Comparison of ENCODE assay signal across 9 cellular contexts in the genomic region with DNA sequence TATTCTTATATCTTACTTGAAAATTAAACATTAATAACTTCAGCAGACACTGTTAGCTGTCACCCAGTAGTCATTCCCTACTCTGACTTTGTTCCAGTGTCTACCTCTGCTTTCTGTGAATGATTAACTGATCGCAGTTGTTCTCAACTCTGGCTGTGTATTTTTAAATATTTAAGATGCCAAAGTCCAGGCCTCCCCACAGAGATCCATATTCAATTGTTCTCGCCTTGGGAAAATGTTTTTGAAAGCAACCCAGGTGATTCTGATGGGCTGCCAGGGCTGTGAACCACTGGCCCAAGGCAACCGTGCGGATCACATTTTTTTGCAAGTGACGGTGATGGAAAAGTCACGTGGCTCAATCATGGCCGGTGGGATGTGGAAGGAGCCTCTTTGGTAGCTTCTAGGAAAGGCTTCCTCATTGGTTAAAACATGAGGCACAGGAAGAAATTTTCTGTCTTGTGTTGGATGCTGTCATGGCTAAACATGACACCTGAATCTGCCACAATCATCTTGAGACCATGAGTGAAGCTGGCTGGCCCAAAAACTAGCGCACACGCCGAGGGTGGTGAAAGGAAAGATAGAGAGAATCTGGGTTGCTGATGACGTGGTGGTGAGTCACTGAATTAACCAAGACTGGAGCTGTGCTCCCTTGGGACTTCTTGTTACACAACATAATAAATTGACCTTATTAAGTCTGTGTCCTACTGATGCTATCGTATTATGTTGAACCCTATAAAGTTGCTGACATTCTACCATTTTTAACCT. TPM values are rescaled to one million over a fixed set of nuclear protein-coding genes. Genes with fewer than 3 reads are reported as not detected.
DNase-seq lines count a peak whose midpoint lies in the region; ATAC-seq and TF ChIP-seq lines count a peak whose summit lies in the region.
"Had no signal": no experiment of that assay in that cellular context is flagged by ENCODE, and none has a peak within 500 bp of the region (broad histone marks: within the 10 kb centered on the region; RNA-seq: fewer than 3 reads in every experiment).

No MANE protein-coding gene starts in this region.

- peak overlapping the region; percentile 29 for H3K27ac ChIP-seq in GM23248
- no peak overlapping the region for H3K27ac ChIP-seq in PC-9
- H3K27ac ChIP-seq in fibroblast of lung (ENCODE audit: insufficient read depth, low read length), result no peak overlapping the region
- peak overlapping the region; percentile 37 to 70 (median 60) for H3K27ac ChIP-seq in gastrocnemius medialis
- H3K27ac ChIP-seq: dorsolateral prefrontal cortex had no signal

- no peak overlapping the region for H3K4me3 ChIP-seq in GM23248
- H3K4me3 ChIP-seq in PC-9, result no peak overlapping the region
- H3K4me3 ChIP-seq in fibroblast of lung (replicated peaks in 1 of 4; ENCODE audit: control extremely low read depth in 1 of 4, insufficient read depth in 1 of 4, low read depth in 3 of 4, low read length in 4 of 4), result no peak overlapping the region
- no peak overlapping the region for H3K4me3 ChIP-seq in gastrocnemius medialis
- H3K4me3 ChIP-seq: dorsolateral prefrontal cortex had no signal

- H3K9me2 ChIP-seq in GM23248 (ENCODE audit: insufficient read depth), result no peaks in the 10 kb centered on the region
- H3K9me2 ChIP-seq in PC-9 (ENCODE audit: insufficient read depth), result no peaks in the 10 kb centered on the region

- peaks cover 9% of the 10 kb centered on the region for H3K27me3 Mint-ChIP-seq in mesothelial cell of epicardium (ENCODE audit: low read depth)
- H3K27me3 Mint-ChIP-seq: IgD-negative memory B cell had no signal

- no peaks in the 10 kb centered on the region for H3K36me3 ChIP-seq in GM23248 (ENCODE audit: low read depth)
- H3K36me3 ChIP-seq in PC-9 (ENCODE audit: low read depth), result no peaks in the 10 kb centered on the region
- H3K36me3 ChIP-seq in fibroblast of lung (ENCODE audit: control insufficient read depth, insufficient read depth, low read length), result no peaks in the 10 kb centered on the region
- no peaks in the 10 kb centered on the region for H3K36me3 ChIP-seq in gastrocnemius medialis

- H3K4me2 ChIP-seq in GM23248 (ENCODE audit: unreplicated experiment) (peak overlapping the region; percentile 7), PC-9 (0 out of 2 replicates have a peak overlapping the region, but pooled peaks have one; percentile 9), fibroblast of lung (ENCODE audit: extremely low read depth, insufficient read depth, low read length) (no peak overlapping the region)

- ATAC-seq in gastrocnemius medialis, result peak; percentile 85 to 97
- ATAC-seq in HG03520 (IDR thresholded peaks at IDR 0.05; ENCODE audit: unreplicated experiment), result no peak

- POLR2A ChIA-PET in PC-9 (lab: Charles Lee; ENCODE audit: unreplicated experiment), result no interaction called here

- H2AFZ ChIP-seq in GM23248 (no peak overlapping the region), PC-9 (no peak overlapping the region), fibroblast of lung (ENCODE audit: low read length) (no peak overlapping the region)

- WGBS in GM23248 (ENCODE audit: low coverage in 1 of 2, low lambda C conversion rate in 2 of 2, missing lambda C conversion rate in 2 of 2), 2 experiments, result 49% methylated on average over 12 of the region's 12 CpGs

- CTCF ChIA-PET in PC-9 (lab: Charles Lee), result no interaction called here

- no peaks in the 10 kb centered on the region for H3K36me3 Mint-ChIP-seq in mesothelial cell of epicardium

- no peak for TF ChIP-seq CTCF in PC-9 (conservative IDR thresholded peaks at IDR 0.05)
- no peak for TF ChIP-seq CTCF in fibroblast of lung (conservative IDR thresholded peaks at IDR 0.05 in 1 of 2, IDR thresholded peaks at IDR 0.05 in 1 of 2; ENCODE audit: low read depth in 1 of 2, low read length in 2 of 2)
- no peak for TF ChIP-seq CTCF in gastrocnemius medialis (IDR thresholded peaks at IDR 0.05 in 4 of 5, conservative IDR thresholded peaks at IDR 0.05 in 1 of 5)
- TF ChIP-seq CTCF in mesothelial cell of epicardium (IDR thresholded peaks at IDR 0.05; ENCODE audit: unreplicated experiment), result no peak

- in situ Hi-C loops in GM23248 (cut with MboI) (no loop called here), gastrocnemius medialis (cut with MboI; ENCODE audit: low sequenced_read_pairs in 4 of 4) (no loop called here)

- no peaks in the 10 kb centered on the region for H4K20me1 ChIP-seq in GM23248 (ENCODE audit: insufficient read depth)
- no peaks in the 10 kb centered on the region for H4K20me1 ChIP-seq in PC-9 (ENCODE audit: insufficient read depth)
- no peaks in the 10 kb centered on the region for H4K20me1 ChIP-seq in fibroblast of lung (ENCODE audit: control insufficient read depth, extremely low read depth, insufficient read depth, low read length)

- intact Hi-C loops in PC-9 (cut with micrococcal nuclease; ENCODE audit: unreplicated experiment), result no loop called here
- intact Hi-C loops in gastrocnemius medialis (cut with DNase I; ENCODE audit: low total_unique reads), result no loop called here

- H3K9ac ChIP-seq in GM23248, result no peak overlapping the region
- H3K9ac ChIP-seq in fibroblast of lung (ENCODE audit: insufficient read depth, low read length), result no peak overlapping the region

- DNase-seq in GM23248 (peak; percentile 98), PC-9 (peak; percentile 46 to 65), fibroblast of lung (ENCODE audit: low read depth in 2 of 2) (peak; percentile 86 to 97), gastrocnemius medialis (peak; percentile 79), mesothelial cell of epicardium (ENCODE audit: low spot score in 2 of 2, unreplicated experiment in 2 of 2) (no peak)
- no peak for DNase-seq in effector CD4-positive, alpha-beta T cell

- H3K4me1 Mint-ChIP-seq in mesothelial cell of epicardium, result no peaks in the 10 kb centered on the region

- H3F3A ChIP-seq in GM23248 (ENCODE audit: insufficient read depth), result peaks cover 14% of the 10 kb centered on the region
- H3F3A ChIP-seq in PC-9 (ENCODE audit: insufficient read depth, low read depth), result peaks cover 6% of the 10 kb centered on the region; the same call in 1 of the 2 replicates

- H3K9me3 ChIP-seq in GM23248 (ENCODE audit: low read depth) (no peaks in the 10 kb centered on the region), PC-9 (ENCODE audit: insufficient read depth, low read depth) (no peaks in the 10 kb centered on the region), fibroblast of lung (ENCODE audit: control insufficient read depth, insufficient read depth, low read depth, low read length) (no peaks in the 10 kb centered on the region), gastrocnemius medialis (no peaks in the 10 kb centered on the region)

- H3K4me3 Mint-ChIP-seq in mesothelial cell of epicardium, result no peak overlapping the region
- H3K4me3 Mint-ChIP-seq: IgD-negative memory B cell had no signal

- no peak for TF ChIP-seq POLR2A in gastrocnemius medialis (IDR thresholded peaks at IDR 0.05)

- H3K4me1 ChIP-seq in GM23248 (ENCODE audit: insufficient read depth) (peaks cover 10% of the 10 kb centered on the region), PC-9 (replicated peaks; ENCODE audit: insufficient read depth) (0 out of 2 replicates have a peak, but pooled peaks cover 8% of the 10 kb centered on the region), fibroblast of lung (ENCODE audit: control insufficient read depth, extremely low read depth, insufficient read depth, low read length) (no peaks in the 10 kb centered on the region), gastrocnemius medialis (peaks cover 21 to 24% of the 10 kb centered on the region in 2 donors)

- H3K27ac Mint-ChIP-seq in mesothelial cell of epicardium, result no peak overlapping the region
- H3K27ac Mint-ChIP-seq: IgD-negative memory B cell had no signal

- H3K79me2 ChIP-seq in GM23248 (ENCODE audit: insufficient read depth) (no peaks in the 10 kb centered on the region), PC-9 (ENCODE audit: low read depth) (no peaks in the 10 kb centered on the region), fibroblast of lung (ENCODE audit: control insufficient read depth, insufficient read depth, low read length) (no peaks in the 10 kb centered on the region)

- BruUV-seq in PC-9 (replicated peaks; lab: Mats Ljungman, UMichigan), result no TSS peak

- H3K27me3 ChIP-seq in GM23248 (replicated peaks; ENCODE audit: insufficient read depth) (no peaks in the 10 kb centered on the region; the same call in 1 of the 2 replicates), PC-9 (ENCODE audit: insufficient read depth, low read depth) (no peaks in the 10 kb centered on the region), fibroblast of lung (ENCODE audit: control insufficient read depth, insufficient read depth, low read length) (peaks cover under 1% of the 10 kb centered on the region), gastrocnemius medialis (no peaks in the 10 kb centered on the region)
- H3K27me3 ChIP-seq: dorsolateral prefrontal cortex had no signal

- H3K9me3 Mint-ChIP-seq in mesothelial cell of epicardium, result peaks cover 4% of the 10 kb centered on the region

RNA-seq across cellular contexts. Expression of a gene that starts 37.2 kb away (rescaled TPM):
- total RNA-seq in GM23248 (2014; rRNA removed; shearing (Covaris generic)), result not detected in 2 replicates
- not detected in 2 replicates for polyA plus RNA-seq in GM23248 (2016; fragmentation: Nextera tagmentation; extraction: Ambion mirVana)
- total RNA-seq in PC-9 (2021), result not detected in 2 replicates
- total RNA-seq in fibroblast of lung, result not detected in 2 replicates
- polyA plus RNA-seq in fibroblast of lung, result not detected in 2 replicates
- polyA plus RNA-seq in fibroblast of lung (2012), result not detected in 2 replicates
- polyA minus RNA-seq in fibroblast of lung (ENCODE audit: low replicate concordance), result not detected in 2 replicates
- total RNA-seq in gastrocnemius medialis, result under 1 TPM in 1 of 4 donors, not detected in 3; 0.13 TPM
- total RNA-seq in mesothelial cell of epicardium, result not detected in 3 replicates

RNA-seq across cellular contexts. Expression of a gene that starts 43.4 kb away (rescaled TPM):
- 59.1 and 59.4 TPM in 2 replicates for total RNA-seq in GM23248 (2014; rRNA removed; shearing (Covaris generic))
- 56.7 and 57.5 TPM in 2 replicates for polyA plus RNA-seq in GM23248 (2016; fragmentation: Nextera tagmentation; extraction: Ambion mirVana)
- 73.2 and 97.0 TPM in 2 replicates for total RNA-seq in PC-9 (2021)
- total RNA-seq in fibroblast of lung, result 96.8 and 174 TPM in 2 replicates
- 135 and 151 TPM in 2 replicates for polyA plus RNA-seq in fibroblast of lung
- polyA plus RNA-seq in fibroblast of lung (2012), result 73.7 and 76.2 TPM in 2 replicates
- 75.4 and 93.1 TPM in 2 replicates for polyA minus RNA-seq in fibroblast of lung (ENCODE audit: low replicate concordance)
- total RNA-seq in gastrocnemius medialis, result 1 to 10 TPM; 6.6 to 8.3 (median 7.5) TPM
- 55.3 to 56.1 TPM (median 55.6 TPM) in 3 replicates for total RNA-seq in mesothelial cell of epicardium

Comparison
In these comparisons a context has a peak if more than half of its experiments do, and no peak if none do; other contexts are left out.
1. DNase-seq: peak in GM23248 (single experiment), PC-9 (2 of 2), fibroblast of lung (2 of 2) and gastrocnemius medialis (2 of 2); none in mesothelial cell of epicardium (0 of 2) and effector CD4-positive, alpha-beta T cell (single experiment).
2. H3K27ac ChIP-seq: peak in GM23248 (single experiment) and gastrocnemius medialis (4 of 4); none in PC-9 (single experiment) and fibroblast of lung (single experiment).